Comparison of ENCODE assay signal across 20 cellular contexts in the genomic region with DNA sequence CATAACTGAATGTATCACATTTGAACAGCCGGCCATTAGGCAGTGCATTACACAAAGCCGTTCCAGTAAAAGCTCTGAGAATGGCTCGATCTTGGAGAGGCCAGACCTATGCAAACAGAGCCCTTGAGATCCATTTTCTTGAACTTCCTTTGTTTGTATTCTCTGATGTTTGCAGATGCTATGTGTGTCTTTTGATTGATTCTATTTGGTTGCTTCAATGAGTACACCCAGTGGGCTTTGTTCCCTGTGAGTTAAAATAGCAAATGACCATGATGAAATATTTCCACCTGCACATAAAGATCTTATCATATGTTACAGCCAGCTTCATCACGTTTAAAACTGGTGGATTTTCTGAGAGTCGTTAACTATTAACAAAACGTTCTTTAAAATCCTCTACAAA.
DNase-seq lines count a peak whose midpoint lies in the region; ATAC-seq and TF ChIP-seq lines count a peak whose summit lies in the region.
"Had no signal": no experiment of that assay in that cellular context is flagged by ENCODE, and none has a peak within 500 bp of the region (broad histone marks: within the 10 kb centered on the region; RNA-seq: fewer than 3 reads in every experiment).

No MANE protein-coding gene starts in this region.

- H3K27ac ChIP-seq in OCI-LY3 (ENCODE audit: low read length) (no peak overlapping the region), PC-9 (no peak overlapping the region)
- H3K27ac ChIP-seq: A549, adrenal gland, BLaER1, colonic mucosa had no signal

- H3K4me2 ChIP-seq in OCI-LY3 (ENCODE audit: low read length) = no peak overlapping the region
- H3K4me2 ChIP-seq in PC-9 = no peak overlapping the region
- H3K4me2 ChIP-seq: A549, BLaER1 had no signal

- TF ChIP-seq CTCF in OCI-LY3 (IDR thresholded peaks at IDR 0.05; ENCODE audit: low read depth, low read length) = no peak
- TF ChIP-seq CTCF in PC-9 (conservative IDR thresholded peaks at IDR 0.05) = no peak

- intact Hi-C loops in PC-9 (cut with micrococcal nuclease; ENCODE audit: unreplicated experiment) = no loop called here

- no peaks in the 10 kb centered on the region; the same call in 1 of the 2 replicates for H3K9me2 ChIP-seq in PC-9 (ENCODE audit: insufficient read depth)

- no peak overlapping the region for H3K9ac ChIP-seq in OCI-LY3 (ENCODE audit: low read length)
- H3K9ac ChIP-seq: BLaER1 had no signal

- DNase-seq in NCI-H2081 (lab: John Stamatoyannopoulos, UW) = peak; percentile 8 to 44
- no peak for DNase-seq in NCI-H2081 treated with DMSO at 0.1 percent for 48 hours (lab: John Stamatoyannopoulos, UW)
- peak; percentile 98 for DNase-seq in NCI-H187 treated with DMSO at 0.1 percent for 48 hours (lab: John Stamatoyannopoulos, UW)
- peak; percentile 19 for DNase-seq in retina
- DNase-seq in AG08396 (ENCODE audit: low spot score) = no peak
- DNase-seq in PC-9 = no peak
- DNase-seq: activated CD4-positive, alpha-beta T cell treated with anti-CD3 and anti-CD28 coated beads, Interleukin-2, amount 50 U/mL, for 48 hours; activated T-cell treated with anti-CD3 and anti-CD28 coated beads for 4 hours; adrenal gland; colonic mucosa; left cardiac atrium; mesendoderm; naive B cell; NCI-H1694; NCI-H526; right cardiac atrium had no signal

- CTCF ChIA-PET in PC-9 (lab: Charles Lee) = no interaction called here

- H3K4me1 ChIP-seq in OCI-LY3 (ENCODE audit: low read length) = no peaks in the 10 kb centered on the region
- no peaks in the 10 kb centered on the region for H3K4me1 ChIP-seq in PC-9 (replicated peaks; ENCODE audit: insufficient read depth)
- H3K4me1 ChIP-seq: A549, adrenal gland, BLaER1, colonic mucosa had no signal

- H3K4me3 ChIP-seq in OCI-LY3 (ENCODE audit: low read length) = no peak overlapping the region
- no peak overlapping the region for H3K4me3 ChIP-seq in PC-9
- H3K4me3 ChIP-seq: A549, adrenal gland, BLaER1, colonic mucosa had no signal

- ATAC-seq in HG02870 (IDR thresholded peaks at IDR 0.05; ENCODE audit: unreplicated experiment) = no peak
- ATAC-seq: A549, left cardiac atrium, right cardiac atrium had no signal

- H2AFZ ChIP-seq in OCI-LY3 (ENCODE audit: low read depth, low read length) = 0 out of 2 replicates have a peak overlapping the region, but pooled peaks have one; percentile 7
- H2AFZ ChIP-seq in PC-9 = no peak overlapping the region

- H3K27me3 ChIP-seq in OCI-LY3 (ENCODE audit: low read depth, low read length) (no peaks in the 10 kb centered on the region), PC-9 (ENCODE audit: insufficient read depth, low read depth) (no peaks in the 10 kb centered on the region)
- H3K27me3 ChIP-seq: adrenal gland, BLaER1, colonic mucosa had no signal

- H3K9me3 ChIP-seq in OCI-LY3 (ENCODE audit: insufficient read depth, low read length) = no peaks in the 10 kb centered on the region
- no peaks in the 10 kb centered on the region for H3K9me3 ChIP-seq in PC-9 (ENCODE audit: insufficient read depth, low read depth)
- H3K9me3 ChIP-seq: A549, adrenal gland, BLaER1, colonic mucosa had no signal

- H3K36me3 ChIP-seq in OCI-LY3 (replicated peaks; ENCODE audit: low read depth, low read length) (no peaks in the 10 kb centered on the region), PC-9 (ENCODE audit: low read depth) (no peaks in the 10 kb centered on the region)
- H3K36me3 ChIP-seq: adrenal gland, BLaER1, colonic mucosa had no signal

- H4K20me1 ChIP-seq in OCI-LY3 (ENCODE audit: insufficient read depth, low read length) = no peaks in the 10 kb centered on the region
- H4K20me1 ChIP-seq in PC-9 (ENCODE audit: insufficient read depth) = no peaks in the 10 kb centered on the region
- H4K20me1 ChIP-seq: BLaER1 had no signal

- BruUV-seq in PC-9 (replicated peaks; lab: Mats Ljungman, UMichigan) = no TSS peak

- POLR2A ChIA-PET in PC-9 (lab: Charles Lee; ENCODE audit: unreplicated experiment) = interaction anchor here (0.6 kb wide), 1 partner anchor 43 kb away, joined by 4 read pairs; no protein-coding TSS in a partner anchor

- H3K79me2 ChIP-seq in OCI-LY3 (ENCODE audit: low read length) (no peaks in the 10 kb centered on the region), PC-9 (ENCODE audit: low read depth) (no peaks in the 10 kb centered on the region)

- no peaks in the 10 kb centered on the region for H3F3A ChIP-seq in PC-9 (ENCODE audit: insufficient read depth, low read depth)

Comparison
In these comparisons a context has a peak if more than half of its experiments do, and no peak if none do; other contexts are left out.
1. DNase-seq: peak in NCI-H2081 (2 of 2), NCI-H187 treated with DMSO at 0.1 percent for 48 hours (single experiment) and retina (single experiment); none in NCI-H2081 treated with DMSO at 0.1 percent for 48 hours (single experiment), AG08396 (single experiment) and PC-9 (0 of 2).